In genomic region chr17:66567234-66568170, GRCh38 we compare ENCODE assay signal across 9 cellular contexts.
A peak's percentile ranks its signal among the peaks of the same experiment; 100 is the strongest.
DNase-seq lines count a peak whose midpoint lies in the region; ATAC-seq lines count a peak whose summit lies in the region.
"Had no signal": no experiment of that assay in that cellular context is flagged by ENCODE, and none has a peak within 500 bp of the region (broad histone marks: within the 10 kb centered on the region; RNA-seq: fewer than 3 reads in every experiment).

No MANE protein-coding gene starts in this region.

- H3K4me3 Mint-ChIP-seq in activated CD4-positive, alpha-beta memory T cell treated with anti-CD3 and anti-CD28 coated beads, Interleukin-2, amount 10 ng/mL, durations not matched to agents 7 days and 5 days, result no peak overlapping the region

- H3K36me3 Mint-ChIP-seq in activated CD4-positive, alpha-beta memory T cell treated with anti-CD3 and anti-CD28 coated beads, Interleukin-2, amount 10 ng/mL, durations not matched to agents 7 days and 5 days (ENCODE audit: low read depth), result peaks cover 23% of the 10 kb centered on the region

- H3K9me3 Mint-ChIP-seq in activated CD4-positive, alpha-beta memory T cell treated with anti-CD3 and anti-CD28 coated beads, Interleukin-2, amount 10 ng/mL, durations not matched to agents 7 days and 5 days, result no peaks in the 10 kb centered on the region

- WGBS in mesenchymal stem cell, result 47% methylated on average over 15 of the region's 15 CpGs

- H3K27me3 ChIP-seq in effector memory CD4-positive, alpha-beta T cell (replicated peaks; ENCODE audit: control insufficient read depth, insufficient read depth, low read length, poor library complexity, severe bottlenecking), result no peaks in the 10 kb centered on the region
- no peaks in the 10 kb centered on the region for H3K27me3 ChIP-seq in mesenchymal stem cell (ENCODE audit: control insufficient read depth in 1 of 2, insufficient read depth in 1 of 2, low read length in 2 of 2)
- H3K27me3 ChIP-seq: BLaER1 treated with 17β-estradiol and CSF1 and Interleukin-3, amounts not matched to agents 10 nM and 100 nM had no signal

- H3K9me3 ChIP-seq in effector memory CD4-positive, alpha-beta T cell (ENCODE audit: control insufficient read depth, low read length), result no peaks in the 10 kb centered on the region
- no peaks in the 10 kb centered on the region for H3K9me3 ChIP-seq in mesenchymal stem cell (ENCODE audit: control insufficient read depth, low read length)

- no peak overlapping the region for H3K23ac ChIP-seq in mesenchymal stem cell (ENCODE audit: low read length in 2 of 2)

- H2BK12ac ChIP-seq in mesenchymal stem cell (ENCODE audit: low read length in 2 of 2), result no peak overlapping the region

- H3K14ac ChIP-seq in mesenchymal stem cell (ENCODE audit: low read length in 2 of 2), result no peak overlapping the region

- no peak overlapping the region for H2BK15ac ChIP-seq in mesenchymal stem cell (ENCODE audit: low read depth, poor library complexity, severe bottlenecking)

- peak overlapping the region; percentile 58 for H3K9ac ChIP-seq in mesenchymal stem cell (ENCODE audit: low read length)

- H2BK120ac ChIP-seq in mesenchymal stem cell (ENCODE audit: low read depth, low read length), result no peak overlapping the region

- no peak overlapping the region for H3K27ac Mint-ChIP-seq in activated CD4-positive, alpha-beta memory T cell treated with anti-CD3 and anti-CD28 coated beads, Interleukin-2, amount 10 ng/mL, durations not matched to agents 7 days and 5 days

- CTCF ChIA-PET in activated CD4-positive, alpha-beta memory T cell treated with anti-CD3 and anti-CD28 coated beads, Interleukin-2, amount 10 ng/mL, durations not matched to agents 7 days and 5 days (lab: Charles Lee), result interaction anchor here (0.6 to 2.0 kb wide), 46 partner anchors 8 to 401 kb away, joined by 3 to 14 read pairs (median 4); no protein-coding TSS in a partner anchor

- no peak overlapping the region for H2AFZ ChIP-seq in mesenchymal stem cell (ENCODE audit: low read depth, low read length)

- peak overlapping the region; percentile 56 for H2AK5ac ChIP-seq in mesenchymal stem cell (ENCODE audit: low read length, severe bottlenecking)

- peak overlapping the region; percentile 87 for H4K91ac ChIP-seq in mesenchymal stem cell (ENCODE audit: low read length)

- peak overlapping the region; percentile 21 to 46 for H3K4ac ChIP-seq in mesenchymal stem cell (ENCODE audit: low read depth in 1 of 2, low read length in 2 of 2)

- H3K36me3 ChIP-seq in effector memory CD4-positive, alpha-beta T cell (ENCODE audit: control insufficient read depth, insufficient read depth, low read length), result no peaks in the 10 kb centered on the region
- no peaks in the 10 kb centered on the region for H3K36me3 ChIP-seq in mesenchymal stem cell (ENCODE audit: control insufficient read depth in 1 of 2, insufficient read depth in 2 of 2, low read depth in 1 of 2, low read length in 2 of 2)

- peak; percentile 77 for ATAC-seq in HG02870 (IDR thresholded peaks at IDR 0.05; ENCODE audit: unreplicated experiment)

- peaks cover 20% of the 10 kb centered on the region for H3K4me1 Mint-ChIP-seq in activated CD4-positive, alpha-beta memory T cell treated with anti-CD3 and anti-CD28 coated beads, Interleukin-2, amount 10 ng/mL, durations not matched to agents 7 days and 5 days

- no peak overlapping the region for H3K27ac ChIP-seq in effector memory CD4-positive, alpha-beta T cell (ENCODE audit: insufficient read depth, low read length, poor library complexity, severe bottlenecking)
- H3K27ac ChIP-seq in mesenchymal stem cell (ENCODE audit: low read length, poor library complexity, severe bottlenecking), result peak overlapping the region; percentile 30

- H3K27me3 Mint-ChIP-seq in activated CD4-positive, alpha-beta memory T cell treated with anti-CD3 and anti-CD28 coated beads, Interleukin-2, amount 10 ng/mL, durations not matched to agents 7 days and 5 days, result no peaks in the 10 kb centered on the region

- peak overlapping the region; percentile 50 for H4K8ac ChIP-seq in mesenchymal stem cell (ENCODE audit: low read length)

- peak overlapping the region in 1 of 2 experiments; percentile 97 for H3K18ac ChIP-seq in mesenchymal stem cell (ENCODE audit: low read depth in 1 of 2, low read length in 2 of 2)

- peak overlapping the region; percentile 24 for H2BK5ac ChIP-seq in mesenchymal stem cell (ENCODE audit: low read depth, low read length, poor library complexity, severe bottlenecking)

- POLR2A ChIA-PET in activated CD4-positive, alpha-beta memory T cell treated with anti-CD3 and anti-CD28 coated beads, Interleukin-2, amount 10 ng/mL, durations not matched to agents 7 days and 5 days (lab: Charles Lee), result interaction anchor here (0.7 to 1.8 kb wide), 2 partner anchors 19 to 312 kb away, joined by 4 to 8 read pairs; no protein-coding TSS in a partner anchor

- peak; percentile 5 for DNase-seq in DMS79 treated with DMSO at 0.1 percent for 48 hours (lab: John Stamatoyannopoulos, UW)
- DNase-seq in DMS79 (lab: John Stamatoyannopoulos, UW), result no peak
- peak; percentile 60 for DNase-seq in NCI-H345 (lab: John Stamatoyannopoulos, UW)
- peak; percentile 83 for DNase-seq in activated CD4-positive, alpha-beta memory T cell treated with anti-CD3 and anti-CD28 coated beads, Interleukin-2, amount 10 ng/mL, durations not matched to agents 7 days and 5 days
- DNase-seq in effector memory CD4-positive, alpha-beta T cell, result peak; percentile 45 to 55 (median 51)
- peak; percentile 83 for DNase-seq in mesenchymal stem cell
- DNase-seq in stimulated activated CD8-positive, alpha-beta memory T cell treated with anti-CD3 and anti-CD28 coated beads, Interleukin-2, amount 100 ng/mL, for 48 hours (ENCODE audit: low read depth in 2 of 2), result peak; percentile 62 to 79

- H3K4me3 ChIP-seq in effector memory CD4-positive, alpha-beta T cell (ENCODE audit: insufficient read depth, low read depth, low read length, poor library complexity, severe bottlenecking), result no peak overlapping the region
- H3K4me3 ChIP-seq in mesenchymal stem cell (ENCODE audit: insufficient read depth in 1 of 2, low read depth in 1 of 2, low read length in 2 of 2), result no peak overlapping the region
- H3K4me3 ChIP-seq: BLaER1 treated with 17β-estradiol and CSF1 and Interleukin-3, amounts not matched to agents 10 nM and 100 nM had no signal

- peaks cover 29% of the 10 kb centered on the region for H3K79me1 ChIP-seq in mesenchymal stem cell (replicated peaks; ENCODE audit: low read length, poor library complexity, severe bottlenecking)

- H3K4me1 ChIP-seq in effector memory CD4-positive, alpha-beta T cell (ENCODE audit: control insufficient read depth, insufficient read depth, low read length, poor library complexity, severe bottlenecking), result no peaks in the 10 kb centered on the region
- peaks cover 11% of the 10 kb centered on the region for H3K4me1 ChIP-seq in mesenchymal stem cell (ENCODE audit: control insufficient read depth, insufficient read depth, low read depth, low read length)

- H3K4me2 ChIP-seq in mesenchymal stem cell (ENCODE audit: low read length, poor library complexity, severe bottlenecking), result no peak overlapping the region
